Comparison of ENCODE assay signal across 33 cellular contexts in genomic region chr9:33697171-33697570, GRCh38.
"Had no signal": no experiment of that assay in that cellular context is flagged by ENCODE, and none has a peak within 500 bp of the region (broad histone marks: within the 10 kb centered on the region; RNA-seq: fewer than 3 reads in every experiment).

No MANE protein-coding gene starts in this region.

- H3K4me1 ChIP-seq: body of pancreas, colonic mucosa, esophagus muscularis mucosa, gastroesophageal sphincter had no signal

- H3K4me3 ChIP-seq: adrenal gland, body of pancreas, cardiac muscle cell, colonic mucosa, esophagus muscularis mucosa, gastroesophageal sphincter, heart right ventricle, hepatocyte had no signal

- H3K27ac ChIP-seq: adrenal gland, body of pancreas, cardiac muscle cell, colonic mucosa, esophagus muscularis mucosa, gastroesophageal sphincter, heart right ventricle, hepatocyte, WERI-Rb-1 had no signal

- ATAC-seq: activated CD4-positive, CD25-positive, alpha-beta regulatory T cell treated with anti-CD3 and anti-CD28 coated beads, Interleukin-2, amount 50 U/mL, for 24 hours; activated CD8-positive, alpha-beta T cell treated with anti-CD3 and anti-CD28 coated beads for 36 hours; activated naive CD8-positive, alpha-beta T cell treated with anti-CD3 and anti-CD28 coated beads, Interleukin-2, amount 50 U/mL, for 24 hours; activated T-cell treated with anti-CD3 and anti-CD28 coated beads, Interleukin-2, amount 50 U/mL, for 4 hours; body of pancreas; gastroesophageal sphincter; heart right ventricle had no signal

- H3K36me3 ChIP-seq: adrenal gland, cardiac muscle cell, colonic mucosa, esophagus muscularis mucosa, gastroesophageal sphincter, heart right ventricle, WERI-Rb-1 had no signal

- H3K36me3 Mint-ChIP-seq: activated naive CD4-positive, alpha-beta T cell treated with anti-CD3 and anti-CD28 coated beads, Interleukin-2, amount 50 U/mL, for 24 hours; activated naive CD8-positive, alpha-beta T cell treated with anti-CD3 and anti-CD28 coated beads for 36 hours had no signal

- H3K27ac Mint-ChIP-seq: activated B cell treated with CpG ODN at 0.5 μM for 24 hours; activated CD8-positive, alpha-beta T cell treated with anti-CD3 and anti-CD28 coated beads for 36 hours; activated naive CD4-positive, alpha-beta T cell treated with anti-CD3 and anti-CD28 coated beads for 36 hours; activated naive CD4-positive, alpha-beta T cell treated with anti-CD3 and anti-CD28 coated beads, Interleukin-2, amount 50 U/mL, for 24 hours; activated naive CD8-positive, alpha-beta T cell treated with anti-CD3 and anti-CD28 coated beads for 36 hours; activated naive CD8-positive, alpha-beta T cell treated with anti-CD3 and anti-CD28 coated beads, Interleukin-2, amount 50 U/mL, for 24 hours; activated T-helper 2 cell treated with anti-CD3 and anti-CD28 coated beads, Interferon-gamma antibody, Interleukin-2, Interleukin-4, amounts not matched to agents 10 μg/mL and 5 μg/mL and 100 μg/mL, durations not matched to agents 14 hours and 24 hours and 36 hours; T-helper 2 cell treated with Interferon-gamma antibody and Interleukin-4, amounts not matched to agents 5 μg/mL and 100 μg/mL, for 36 hours had no signal

- H3K27me3 ChIP-seq: adrenal gland, body of pancreas, cardiac muscle cell, colonic mucosa, esophagus muscularis mucosa, gastroesophageal sphincter, heart right ventricle, hepatocyte had no signal

- H3K4me3 Mint-ChIP-seq: activated B cell treated with CpG ODN at 0.5 μM for 24 hours; activated CD8-positive, alpha-beta T cell treated with anti-CD3 and anti-CD28 coated beads for 36 hours; activated naive CD4-positive, alpha-beta T cell treated with anti-CD3 and anti-CD28 coated beads for 36 hours; activated naive CD4-positive, alpha-beta T cell treated with anti-CD3 and anti-CD28 coated beads, Interleukin-2, amount 50 U/mL, for 24 hours; activated naive CD8-positive, alpha-beta T cell treated with anti-CD3 and anti-CD28 coated beads for 36 hours; activated naive CD8-positive, alpha-beta T cell treated with anti-CD3 and anti-CD28 coated beads, Interleukin-2, amount 50 U/mL, for 24 hours; activated T-cell treated with anti-CD3 and anti-CD28 coated beads, Interleukin-2, amount 50 U/mL, for 4 hours; T-helper 2 cell treated with Interferon-gamma antibody and Interleukin-4, amounts not matched to agents 5 μg/mL and 100 μg/mL, for 36 hours had no signal

- H3K9me3 Mint-ChIP-seq: activated B cell treated with CpG ODN at 0.5 μM for 24 hours; activated CD8-positive, alpha-beta T cell treated with anti-CD3 and anti-CD28 coated beads for 36 hours; activated naive CD4-positive, alpha-beta T cell treated with anti-CD3 and anti-CD28 coated beads for 36 hours; activated naive CD4-positive, alpha-beta T cell treated with anti-CD3 and anti-CD28 coated beads, Interleukin-2, amount 50 U/mL, for 24 hours; activated naive CD8-positive, alpha-beta T cell treated with anti-CD3 and anti-CD28 coated beads for 36 hours; activated naive CD8-positive, alpha-beta T cell treated with anti-CD3 and anti-CD28 coated beads, Interleukin-2, amount 50 U/mL, for 24 hours; activated T-cell treated with anti-CD3 and anti-CD28 coated beads, Interleukin-2, amount 50 U/mL, for 4 hours; activated T-helper 2 cell treated with anti-CD3 and anti-CD28 coated beads, Interferon-gamma antibody, Interleukin-2, Interleukin-4, amounts not matched to agents 10 μg/mL and 5 μg/mL and 100 μg/mL, durations not matched to agents 14 hours and 24 hours and 36 hours; T-helper 2 cell treated with Interferon-gamma antibody and Interleukin-4, amounts not matched to agents 5 μg/mL and 100 μg/mL, for 36 hours had no signal

- H3K4me1 Mint-ChIP-seq: activated B cell treated with CpG ODN at 0.5 μM for 24 hours; activated naive CD4-positive, alpha-beta T cell treated with anti-CD3 and anti-CD28 coated beads, Interleukin-2, amount 50 U/mL, for 24 hours; activated naive CD8-positive, alpha-beta T cell treated with anti-CD3 and anti-CD28 coated beads, Interleukin-2, amount 50 U/mL, for 24 hours had no signal

- DNase-seq: activated B cell treated with CpG ODN at 0.5 μM for 24 hours; activated CD4-positive, alpha-beta T cell treated with anti-CD3 and anti-CD28 coated beads for 48 hours; activated CD4-positive, alpha-beta T cell treated with anti-CD3 and anti-CD28 coated beads, Interleukin-2, amount 50 U/mL, for 1 hour; activated CD4-positive, alpha-beta T cell treated with anti-CD3 and anti-CD28 coated beads, Interleukin-2, amount 50 U/mL, for 48 hours; activated CD8-positive, alpha-beta memory T cell treated with anti-CD3 and anti-CD28 coated beads for 24 hours; activated CD8-positive, alpha-beta T cell treated with anti-CD3 and anti-CD28 coated beads for 36 hours; activated effector memory CD4-positive, alpha-beta T cell treated with anti-CD3 and anti-CD28 coated beads, Interleukin-2, amount 50 U/mL, for 16 hours; activated naive CD4-positive, alpha-beta T cell treated with anti-CD3 and anti-CD28 coated beads for 36 hours; activated naive CD8-positive, alpha-beta T cell treated with anti-CD3 and anti-CD28 coated beads for 36 hours; activated naive CD8-positive, alpha-beta T cell treated with anti-CD3 and anti-CD28 coated beads, Interleukin-2, amount 50 U/mL, for 24 hours; activated T-cell treated with anti-CD3 and anti-CD28 coated beads, Interleukin-2, amount 50 U/mL, for 4 hours; adrenal gland; amygdala; aorta; body of pancreas; central memory CD4-positive, alpha-beta T cell; cerebellar nuclear complex; colonic mucosa; effector CD8-positive, alpha-beta T cell; foreskin melanocyte; heart right ventricle; T1000; WERI-Rb-1 had no signal

- FAIRE-seq: endometrium, endothelial cell of umbilical vein had no signal
